Comparison of ENCODE assay signal across 26 cellular contexts in genomic region chr17:20919990-20920812, GRCh38.
DNase-seq lines count a peak whose midpoint lies in the region; ATAC-seq and TF ChIP-seq lines count a peak whose summit lies in the region.
"Had no signal": no experiment of that assay in that cellular context is flagged by ENCODE, and none has a peak within 500 bp of the region (broad histone marks: within the 10 kb centered on the region; RNA-seq: fewer than 3 reads in every experiment).

No MANE protein-coding gene starts in this region.

- no peak for TF ChIP-seq CTCF in IMR-90 (conservative IDR thresholded peaks at IDR 0.05; ENCODE audit: low read depth, low read length)
- TF ChIP-seq CTCF in hepatocyte (IDR thresholded peaks at IDR 0.05; ENCODE audit: poor library complexity): no peak
- no peak for TF ChIP-seq CTCF in smooth muscle cell (IDR thresholded peaks at IDR 0.05; ENCODE audit: borderline replicate concordance, insufficient read depth, poor library complexity, severe bottlenecking)
- no peak for TF ChIP-seq CTCF in BE2C (IDR thresholded peaks at IDR 0.05; ENCODE audit: low read depth, low read length)

- peak overlapping the region; percentile 81 for H2BK5ac ChIP-seq in IMR-90 (ENCODE audit: low read depth, low read length, poor library complexity, severe bottlenecking)

- POLR2A ChIA-PET in IMR-90 (lab: Charles Lee; ENCODE audit: unreplicated experiment): no interaction called here

- no peak for TF ChIP-seq POLR2A in IMR-90 (IDR thresholded peaks at IDR 0.05; ENCODE audit: low read depth, low read length)

- H3K79me2 ChIP-seq in hepatocyte (peaks cover 12% of the 10 kb centered on the region), smooth muscle cell (ENCODE audit: low read depth) (peaks cover 17% of the 10 kb centered on the region)

- H3K4me2 ChIP-seq in IMR-90 (ENCODE audit: low read depth, low read length) (no peak overlapping the region), hepatocyte (no peak overlapping the region), smooth muscle cell (peak overlapping the region; percentile 73)

- DNase-seq in IMR-90: no peak
- no peak for DNase-seq in hepatocyte (ENCODE audit: low spot score)
- DNase-seq in smooth muscle cell (lab: John Stamatoyannopoulos, UW; ENCODE audit: unreplicated experiment): no peak
- DNase-seq in SW 1271 (lab: John Stamatoyannopoulos, UW): no peak
- DNase-seq in NCI-H1694 treated with DMSO at 0.1 percent for 48 hours (lab: John Stamatoyannopoulos, UW): no peak
- DNase-seq in islet precursor cell: no peak
- DNase-seq in BE2C: no peak
- DNase-seq: activated CD4-positive, alpha-beta T cell treated with anti-CD3 and anti-CD28 coated beads, Interleukin-2, amount 50 U/mL, for 48 hours; activated CD8-positive, alpha-beta memory T cell treated with anti-CD3 and anti-CD28 coated beads, Interleukin-2, amount 50 U/mL, for 48 hours; activated naive CD8-positive, alpha-beta T cell treated with anti-CD3 and anti-CD28 coated beads, Interleukin-2, amount 50 U/mL, for 24 hours; body of pancreas; CD4-positive, alpha-beta T cell; DMS153; GOT3; immature natural killer cell; NCI-H1105 treated with DMSO at 0.1 percent for 48 hours; NCI-H2081 treated with DMSO at 0.1 percent for 48 hours; NCI-H446; NK-92 treated with Interleukin-12 subunit alpha and Interleukin-12 subunit beta, amount 100 ng/mL, for 24 hours; stimulated activated CD8-positive, alpha-beta memory T cell treated with anti-CD3 and anti-CD28 coated beads, Interleukin-4, amount 100 ng/mL, for 48 hours; T-helper 9 cell; upper lobe of left lung had no signal

- peak overlapping the region; percentile 83 to 92 for H4K8ac ChIP-seq in IMR-90 (ENCODE audit: low read depth in 2 of 2, low read length in 2 of 2)

- in situ Hi-C loops in IMR-90 (cut with MboI; ENCODE audit: low sequenced_read_pairs): no loop called here

- CTCF ChIA-PET in IMR-90 (lab: Yijun Ruan, JAX): interaction anchor here (0.6 to 0.8 kb wide), 2 partner anchors 12 to 14 kb away, joined by 3 read pairs; no protein-coding TSS in a partner anchor

- H3K14ac ChIP-seq in IMR-90 (replicated peaks; ENCODE audit: low read depth, low read length): peak overlapping the region; percentile 96

- BruUV-seq in IMR-90 (replicated peaks; lab: Mats Ljungman, UMichigan): no TSS peak

- TF ChIP-seq RAD21 in IMR-90 (IDR thresholded peaks at IDR 0.05; ENCODE audit: low read length): no peak

- WGBS in IMR-90 (ENCODE audit: extremely low coverage in 2 of 2, insufficient read length in 1 of 2), 2 experiments: no CpG with 5 or more reads among the region's 4 CpGs
- WGBS in hepatocyte (ENCODE audit: low lambda C conversion rate, missing lambda C conversion rate): 91% methylated on average over 4 of the region's 4 CpGs
- WGBS in smooth muscle cell (ENCODE audit: low lambda C conversion rate): 75% methylated on average over 4 of the region's 4 CpGs

- peak overlapping the region; percentile 93; the same call in 1 of the 3 replicates for H2BK15ac ChIP-seq in IMR-90 (ENCODE audit: low read depth, low read length)

- H3K23ac ChIP-seq in IMR-90 (ENCODE audit: low read depth, low read length): peak overlapping the region; percentile 80; the same call in 1 of the 2 replicates

- H3K4ac ChIP-seq in IMR-90 (ENCODE audit: low read depth, low read length): peak overlapping the region; percentile 95

- peak overlapping the region; percentile 99 for H2BK120ac ChIP-seq in IMR-90 (ENCODE audit: low read depth, low read length)

- H4K20me1 ChIP-seq in IMR-90 (ENCODE audit: insufficient read depth, low read length): no peaks in the 10 kb centered on the region
- no peaks in the 10 kb centered on the region for H4K20me1 ChIP-seq in hepatocyte (ENCODE audit: insufficient read depth, poor library complexity, severe bottlenecking)
- H4K20me1 ChIP-seq in smooth muscle cell (ENCODE audit: low read depth): no peaks in the 10 kb centered on the region

- H3K36me3 ChIP-seq in IMR-90 (ENCODE audit: control insufficient read depth, insufficient read depth, low read length) (no peaks in the 10 kb centered on the region), hepatocyte (replicated peaks; ENCODE audit: insufficient read depth, low read depth) (no peaks in the 10 kb centered on the region), smooth muscle cell (ENCODE audit: low read depth) (no peaks in the 10 kb centered on the region), BE2C (no peaks in the 10 kb centered on the region)
- H3K36me3 ChIP-seq: neutrophil, upper lobe of left lung had no signal

- peak overlapping the region; percentile 96 for H2AK5ac ChIP-seq in IMR-90 (ENCODE audit: low read depth, low read length)

- H3K27ac ChIP-seq in IMR-90 (ENCODE audit: insufficient read depth, low read length) (peak overlapping the region; percentile 61; the same call in 1 of the 2 replicates), cingulate gyrus (ENCODE audit: low read depth, low read length) (peak overlapping the region; percentile 34), hepatocyte (peak overlapping the region; percentile 36), smooth muscle cell (ENCODE audit: low read depth) (peak overlapping the region; percentile 96)
- H3K27ac ChIP-seq: body of pancreas, HL-60, neutrophil, upper lobe of left lung had no signal

- H2AFZ ChIP-seq in IMR-90 (replicated peaks; ENCODE audit: low read length, poor library complexity): no peak overlapping the region
- no peak overlapping the region for H2AFZ ChIP-seq in hepatocyte
- peak overlapping the region; percentile 11 for H2AFZ ChIP-seq in smooth muscle cell (ENCODE audit: low read depth)

- H3K27me3 ChIP-seq in IMR-90 (ENCODE audit: control insufficient read depth, insufficient read depth, low read length): no peaks in the 10 kb centered on the region
- H3K27me3 ChIP-seq in hepatocyte: no peaks in the 10 kb centered on the region
- no peaks in the 10 kb centered on the region for H3K27me3 ChIP-seq in smooth muscle cell (ENCODE audit: low read depth)
- no peaks in the 10 kb centered on the region for H3K27me3 ChIP-seq in BE2C
- H3K27me3 ChIP-seq: body of pancreas, upper lobe of left lung had no signal

- H3K9ac ChIP-seq in IMR-90 (ENCODE audit: low read depth, low read length): no peak overlapping the region
- H3K9ac ChIP-seq in smooth muscle cell (ENCODE audit: low read depth): peak overlapping the region; percentile 78

- H3K56ac ChIP-seq in IMR-90 (ENCODE audit: extremely low read depth, insufficient read depth, low read length): peak overlapping the region; percentile 62; the same call in 1 of the 2 replicates

- peak overlapping the region; percentile 90 for H4K91ac ChIP-seq in IMR-90 (ENCODE audit: insufficient read depth, low read depth, low read length)

- dilution Hi-C loops in IMR-90 (cut with HindIII; ENCODE audit: low sequenced_read_pairs, unreplicated experiment): no loop called here

- H4K5ac ChIP-seq in IMR-90 (ENCODE audit: low read depth, low read length): peak overlapping the region; percentile 98

- H3K9me3 ChIP-seq in IMR-90 (ENCODE audit: control insufficient read depth, insufficient read depth, low read length): no peaks in the 10 kb centered on the region
- H3K9me3 ChIP-seq in hepatocyte (ENCODE audit: low read depth): no peaks in the 10 kb centered on the region
- H3K9me3 ChIP-seq in smooth muscle cell (replicated peaks; ENCODE audit: low read depth): no peaks in the 10 kb centered on the region
- H3K9me3 ChIP-seq in BE2C: no peaks in the 10 kb centered on the region
- H3K9me3 ChIP-seq: body of pancreas, neutrophil, upper lobe of left lung had no signal

- peaks cover 31% of the 10 kb centered on the region for H3F3A ChIP-seq in smooth muscle cell (ENCODE audit: low read depth)

- no peak overlapping the region for H2AK9ac ChIP-seq in IMR-90 (replicated peaks; ENCODE audit: low read depth, low read length, poor library complexity)

- ATAC-seq in IMR-90 (ENCODE audit: low read depth): peak; percentile 33
- ATAC-seq: activated naive CD8-positive, alpha-beta T cell treated with anti-CD3 and anti-CD28 coated beads, Interleukin-2, amount 50 U/mL, for 24 hours; body of pancreas; Panc1 had no signal

- H3K4me1 ChIP-seq in IMR-90 (ENCODE audit: control insufficient read depth, insufficient read depth, low read length): peaks cover 10% of the 10 kb centered on the region
- H3K4me1 ChIP-seq in hepatocyte (ENCODE audit: insufficient read depth): no peaks in the 10 kb centered on the region
- H3K4me1 ChIP-seq in smooth muscle cell (ENCODE audit: low read depth): peaks cover 29% of the 10 kb centered on the region
- no peaks in the 10 kb centered on the region for H3K4me1 ChIP-seq in BE2C
- H3K4me1 ChIP-seq: body of pancreas had no signal

- intact Hi-C loops in IMR-90 (cut with micrococcal nuclease): loop anchor here (5.0 kb wide), 1 partner anchor 122 kb away; the partner anchor contains the start of gene USP22

- H3K79me1 ChIP-seq in IMR-90 (ENCODE audit: low read depth in 1 of 2, low read length in 2 of 2): no peaks in the 10 kb centered on the region

- peak overlapping the region; percentile 99 for H2BK20ac ChIP-seq in IMR-90 (ENCODE audit: low read depth, low read length)

- H3K9me1 ChIP-seq in IMR-90 (ENCODE audit: insufficient read depth, low read length): no peaks in the 10 kb centered on the region

- H3K18ac ChIP-seq in IMR-90 (ENCODE audit: low read depth, low read length): peak overlapping the region; percentile 99

- no peaks in the 10 kb centered on the region for H3K9me2 ChIP-seq in hepatocyte (replicated peaks; ENCODE audit: insufficient read depth)

- H3K4me3 ChIP-seq in IMR-90 (ENCODE audit: insufficient read depth, low read depth, low read length): no peak overlapping the region
- no peak overlapping the region for H3K4me3 ChIP-seq in hepatocyte
- H3K4me3 ChIP-seq in smooth muscle cell: no peak overlapping the region
- H3K4me3 ChIP-seq in BE2C (ENCODE audit: low read depth, low read length): no peak overlapping the region
- H3K4me3 ChIP-seq: body of pancreas, upper lobe of left lung had no signal

TF ChIP-seq in IMR-90, 13 proteins besides CTCF, POLR2A, EP300 and RAD21 (continues in another document):
- no peak for TF ChIP-seq USF2 (IDR thresholded peaks at IDR 0.05; ENCODE audit: low read depth, low read length)
- no peak for TF ChIP-seq CHD1 (IDR thresholded peaks at IDR 0.05; ENCODE audit: low read depth, low read length)
- TF ChIP-seq SMC3 (IDR thresholded peaks at IDR 0.05; ENCODE audit: low read depth, low read length): no peak
- no peak for TF ChIP-seq MAFK (IDR thresholded peaks at IDR 0.05; ENCODE audit: low read depth, low read length)
- TF ChIP-seq RCOR1 (IDR thresholded peaks at IDR 0.05; ENCODE audit: insufficient replicate concordance, low read length): no peak
- no peak for TF ChIP-seq MAZ (IDR thresholded peaks at IDR 0.05; ENCODE audit: borderline replicate concordance, low read depth, low read length)
- no peak for TF ChIP-seq BHLHE40 (IDR thresholded peaks at IDR 0.05; ENCODE audit: low read depth, low read length)
- no peak for TF ChIP-seq CEBPB (IDR thresholded peaks at IDR 0.05; ENCODE audit: low read depth, low read length)

Comparison
In these comparisons a context has a peak if more than half of its experiments do, and no peak if none do; other contexts are left out.
1. H3K27ac ChIP-seq: peak in every context shown above with its lines; median percentile 96 in smooth muscle cell; 61 in IMR-90; 36 in hepatocyte; 34 in cingulate gyrus.